ENCODE assay signal across 1 cellular context in genomic region chr9:81688262-81689092, GRCh38.
A peak's percentile ranks its signal among the peaks of the same experiment; 100 is the strongest.
TF ChIP-seq lines count a peak whose summit lies in the region.

No MANE protein-coding gene starts in this region.

TF ChIP-seq in A549, 52 proteins besides CTCF, POLR2A, EP300 and RAD21:
- TF ChIP-seq E2F6 (IDR thresholded peaks at IDR 0.05; ENCODE audit: borderline replicate concordance, low read depth) = 0 out of 2 replicates have a peak, but pooled peaks have one; percentile 9
TF ChIP-seq in A549: peak in this region for 1; not testable (repeated sequence) for 51.
